ENCODE assay signal across 1 cellular context in the genomic region with DNA sequence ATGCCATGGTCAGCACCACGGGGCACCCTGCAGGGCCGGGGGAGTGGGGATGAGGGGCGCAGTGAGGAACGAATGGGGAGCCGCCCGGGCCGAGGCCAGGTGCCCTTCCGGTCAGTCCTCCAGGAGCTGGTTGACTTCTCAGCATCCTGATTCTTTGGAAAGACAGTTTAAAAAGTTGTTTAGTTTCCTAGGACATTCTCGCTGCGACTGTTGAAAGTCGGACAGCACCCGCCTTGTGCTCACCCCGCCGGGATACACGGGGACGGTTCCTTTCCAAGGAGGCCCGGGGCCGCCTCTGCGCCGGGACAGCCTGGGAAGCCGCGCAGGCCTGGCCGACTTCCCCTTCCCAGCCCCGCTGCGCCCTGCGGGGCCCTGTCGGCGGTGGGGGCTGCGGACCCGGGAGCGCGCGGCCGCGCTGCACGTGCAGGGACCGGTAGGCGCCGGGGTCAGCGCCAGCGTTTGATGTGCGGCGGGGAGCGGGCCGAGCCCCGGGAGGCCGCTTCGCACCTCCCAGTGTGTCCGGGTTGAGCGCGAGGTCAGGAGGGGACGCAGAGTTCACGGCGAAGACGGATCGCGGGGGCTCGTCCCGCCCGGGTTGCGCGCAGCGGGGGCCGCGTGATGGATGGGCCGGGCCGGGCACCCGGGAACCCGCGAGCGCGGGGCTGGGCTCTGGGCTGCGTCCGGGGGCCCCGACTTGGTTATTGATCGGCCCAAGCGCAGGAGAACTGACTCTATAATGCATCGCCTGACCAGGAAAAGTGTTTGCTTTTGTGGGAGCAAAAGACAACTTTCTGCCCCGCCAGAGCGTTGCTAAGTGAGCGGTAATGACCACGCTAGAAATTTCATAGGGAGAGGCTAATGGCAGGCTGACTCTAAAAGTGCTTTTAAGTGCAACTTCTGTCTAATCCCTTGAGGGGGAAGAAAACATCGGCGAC.
TF ChIP-seq lines count a peak whose summit lies in the region.

No MANE protein-coding gene starts in this region.

TF ChIP-seq in SK-N-SH, 30 proteins besides CTCF, POLR2A, EP300 and RAD21 (continued from another document):
- TF ChIP-seq, protein P1, sequence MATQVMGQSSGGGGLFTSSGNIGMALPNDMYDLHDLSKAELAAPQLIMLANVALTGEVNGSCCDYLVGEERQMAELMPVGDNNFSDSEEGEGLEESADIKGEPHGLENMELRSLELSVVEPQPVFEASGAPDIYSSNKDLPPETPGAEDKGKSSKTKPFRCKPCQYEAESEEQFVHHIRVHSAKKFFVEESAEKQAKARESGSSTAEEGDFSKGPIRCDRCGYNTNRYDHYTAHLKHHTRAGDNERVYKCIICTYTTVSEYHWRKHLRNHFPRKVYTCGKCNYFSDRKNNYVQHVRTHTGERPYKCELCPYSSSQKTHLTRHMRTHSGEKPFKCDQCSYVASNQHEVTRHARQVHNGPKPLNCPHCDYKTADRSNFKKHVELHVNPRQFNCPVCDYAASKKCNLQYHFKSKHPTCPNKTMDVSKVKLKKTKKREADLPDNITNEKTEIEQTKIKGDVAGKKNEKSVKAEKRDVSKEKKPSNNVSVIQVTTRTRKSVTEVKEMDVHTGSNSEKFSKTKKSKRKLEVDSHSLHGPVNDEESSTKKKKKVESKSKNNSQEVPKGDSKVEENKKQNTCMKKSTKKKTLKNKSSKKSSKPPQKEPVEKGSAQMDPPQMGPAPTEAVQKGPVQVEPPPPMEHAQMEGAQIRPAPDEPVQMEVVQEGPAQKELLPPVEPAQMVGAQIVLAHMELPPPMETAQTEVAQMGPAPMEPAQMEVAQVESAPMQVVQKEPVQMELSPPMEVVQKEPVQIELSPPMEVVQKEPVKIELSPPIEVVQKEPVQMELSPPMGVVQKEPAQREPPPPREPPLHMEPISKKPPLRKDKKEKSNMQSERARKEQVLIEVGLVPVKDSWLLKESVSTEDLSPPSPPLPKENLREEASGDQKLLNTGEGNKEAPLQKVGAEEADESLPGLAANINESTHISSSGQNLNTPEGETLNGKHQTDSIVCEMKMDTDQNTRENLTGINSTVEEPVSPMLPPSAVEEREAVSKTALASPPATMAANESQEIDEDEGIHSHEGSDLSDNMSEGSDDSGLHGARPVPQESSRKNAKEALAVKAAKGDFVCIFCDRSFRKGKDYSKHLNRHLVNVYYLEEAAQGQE (IDR thresholded peaks at IDR 0.05; ENCODE audit: low read depth, low read length), result no peak
- TF ChIP-seq RXRA (IDR thresholded peaks at IDR 0.05; ENCODE audit: borderline replicate concordance, low read depth), result no peak
- no peak for TF ChIP-seq MEF2A (IDR thresholded peaks at IDR 0.05; ENCODE audit: borderline replicate concordance, low read depth)
- no peak for TF ChIP-seq ELF1 (IDR thresholded peaks at IDR 0.05)
- TF ChIP-seq NRF1 (IDR thresholded peaks at IDR 0.05; ENCODE audit: low read depth, low read length), result no peak
- TF ChIP-seq, protein P2, sequence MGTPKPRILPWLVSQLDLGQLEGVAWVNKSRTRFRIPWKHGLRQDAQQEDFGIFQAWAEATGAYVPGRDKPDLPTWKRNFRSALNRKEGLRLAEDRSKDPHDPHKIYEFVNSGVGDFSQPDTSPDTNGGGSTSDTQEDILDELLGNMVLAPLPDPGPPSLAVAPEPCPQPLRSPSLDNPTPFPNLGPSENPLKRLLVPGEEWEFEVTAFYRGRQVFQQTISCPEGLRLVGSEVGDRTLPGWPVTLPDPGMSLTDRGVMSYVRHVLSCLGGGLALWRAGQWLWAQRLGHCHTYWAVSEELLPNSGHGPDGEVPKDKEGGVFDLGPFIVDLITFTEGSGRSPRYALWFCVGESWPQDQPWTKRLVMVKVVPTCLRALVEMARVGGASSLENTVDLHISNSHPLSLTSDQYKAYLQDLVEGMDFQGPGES (IDR thresholded peaks at IDR 0.05; ENCODE audit: low read depth, low read length), result no peak
- TF ChIP-seq TEAD4 (IDR thresholded peaks at IDR 0.05; ENCODE audit: borderline replicate concordance, insufficient read depth), result no peak
- TF ChIP-seq, protein P3, sequence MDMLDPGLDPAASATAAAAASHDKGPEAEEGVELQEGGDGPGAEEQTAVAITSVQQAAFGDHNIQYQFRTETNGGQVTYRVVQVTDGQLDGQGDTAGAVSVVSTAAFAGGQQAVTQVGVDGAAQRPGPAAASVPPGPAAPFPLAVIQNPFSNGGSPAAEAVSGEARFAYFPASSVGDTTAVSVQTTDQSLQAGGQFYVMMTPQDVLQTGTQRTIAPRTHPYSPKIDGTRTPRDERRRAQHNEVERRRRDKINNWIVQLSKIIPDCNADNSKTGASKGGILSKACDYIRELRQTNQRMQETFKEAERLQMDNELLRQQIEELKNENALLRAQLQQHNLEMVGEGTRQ (IDR thresholded peaks at IDR 0.05; ENCODE audit: borderline replicate concordance, low read depth, low read length), result no peak
- TF ChIP-seq SIN3A (IDR thresholded peaks at IDR 0.05; ENCODE audit: borderline replicate concordance, low read depth, low read length), result no peak
- TF ChIP-seq, protein P4, sequence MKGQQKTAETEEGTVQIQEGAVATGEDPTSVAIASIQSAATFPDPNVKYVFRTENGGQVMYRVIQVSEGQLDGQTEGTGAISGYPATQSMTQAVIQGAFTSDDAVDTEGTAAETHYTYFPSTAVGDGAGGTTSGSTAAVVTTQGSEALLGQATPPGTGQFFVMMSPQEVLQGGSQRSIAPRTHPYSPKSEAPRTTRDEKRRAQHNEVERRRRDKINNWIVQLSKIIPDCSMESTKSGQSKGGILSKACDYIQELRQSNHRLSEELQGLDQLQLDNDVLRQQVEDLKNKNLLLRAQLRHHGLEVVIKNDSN (IDR thresholded peaks at IDR 0.05; ENCODE audit: borderline replicate concordance, low read depth), result no peak
